1 cellular context compared by ENCODE assay signal in the genomic region with DNA sequence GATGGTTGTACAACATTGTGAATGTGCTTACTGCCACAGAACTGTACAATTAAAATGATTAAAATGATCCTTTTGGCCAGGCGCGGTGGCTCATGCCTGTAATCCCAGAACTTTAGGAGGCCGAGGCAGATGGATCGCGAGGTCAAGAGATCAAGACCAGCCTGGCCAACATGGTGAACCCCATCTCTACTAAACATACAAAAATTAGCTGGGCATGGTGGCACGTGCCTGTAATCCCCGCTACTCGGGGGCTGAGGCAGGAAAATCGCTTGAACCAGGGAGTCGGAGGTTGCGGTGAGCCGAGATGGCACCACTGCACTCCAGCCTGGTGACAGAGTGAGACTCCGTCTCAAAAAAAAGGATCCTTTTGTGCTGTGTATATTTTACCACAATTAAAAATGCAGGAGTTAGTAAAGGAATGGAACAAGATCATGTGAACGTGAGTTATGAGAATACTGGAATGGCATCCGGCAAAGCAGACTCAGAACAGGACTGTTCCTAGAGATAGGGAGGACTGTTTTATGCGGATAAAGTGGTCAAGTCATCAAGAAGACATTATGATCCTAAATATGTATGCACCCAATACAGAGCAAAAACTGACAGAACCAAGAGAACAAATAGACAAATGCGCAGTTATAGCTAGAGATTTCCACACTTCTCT.
TF ChIP-seq lines count a peak whose summit lies in the region.

No MANE protein-coding gene starts in this region.

TF ChIP-seq in endothelial cell of umbilical vein, 7 proteins besides CTCF, POLR2A, EP300 and RAD21:
- TF ChIP-seq GATA2 (IDR thresholded peaks at IDR 0.05; ENCODE audit: insufficient read depth, insufficient read length, low read depth, low read length) (no peak), POLR2AphosphoS5 (IDR thresholded peaks at IDR 0.05; ENCODE audit: insufficient read depth, low read depth, low read length) (no peak), MYC (IDR thresholded peaks at IDR 0.05; ENCODE audit: low read depth, low read length) (no peak), EZH2 (IDR thresholded peaks at IDR 0.05; ENCODE audit: borderline replicate concordance, low read depth, low read length, severe bottlenecking) (no peak), FOS (IDR thresholded peaks at IDR 0.05; ENCODE audit: borderline replicate concordance, insufficient read depth, low read length) (no peak), JUN (IDR thresholded peaks at IDR 0.05; ENCODE audit: borderline replicate concordance, insufficient read depth, insufficient read length, low read depth) (no peak)
- TF ChIP-seq, protein P1, sequence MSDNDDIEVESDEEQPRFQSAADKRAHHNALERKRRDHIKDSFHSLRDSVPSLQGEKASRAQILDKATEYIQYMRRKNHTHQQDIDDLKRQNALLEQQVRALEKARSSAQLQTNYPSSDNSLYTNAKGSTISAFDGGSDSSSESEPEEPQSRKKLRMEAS (IDR thresholded peaks at IDR 0.05; ENCODE audit: insufficient read depth, insufficient read length), result no peak
TF ChIP-seq in endothelial cell of umbilical vein: peak in this region for 0.
